Comparison of ENCODE assay signal across 1 cellular context in genomic region chr3:179147571-179148445, GRCh38.
TF ChIP-seq lines count a peak whose summit lies in the region.

Gene PIK3CA (plus strand): TSS chr3:179148357. CDS start chr3:179198826, 50,469 bp downstream.

TF ChIP-seq in GM12878, 131 proteins besides CTCF, POLR2A, EP300 and RAD21 (continued from another document):
- TF ChIP-seq ZNF592 (IDR thresholded peaks at IDR 0.05) = no peak
- no peak for TF ChIP-seq SUPT20H (IDR thresholded peaks at IDR 0.05; ENCODE audit: borderline replicate concordance, control insufficient read depth, low read depth, low read length)
- peak; percentile 71 to 74; a peak in 3 of 4 replicates for TF ChIP-seq IKZF2 (IDR thresholded peaks at IDR 0.05)
- peak; percentile 67 for TF ChIP-seq CBFB (IDR thresholded peaks at IDR 0.05; ENCODE audit: low read depth)
- TF ChIP-seq TAF1 (IDR thresholded peaks at IDR 0.05; ENCODE audit: borderline replicate concordance, low read depth, low read length) = peak; percentile 37; the same call in 1 of the 2 replicates
